ENCODE assay signal across 30 cellular contexts in genomic region chr12:87303396-87304012, GRCh38.
"Had no signal": no experiment of that assay in that cellular context is flagged by ENCODE, and none has a peak within 500 bp of the region (broad histone marks: within the 10 kb centered on the region; RNA-seq: fewer than 3 reads in every experiment).

No MANE protein-coding gene starts in this region.

- H3K4me3 ChIP-seq: esophagus squamous epithelium, gastroesophageal sphincter, heart right ventricle had no signal

- H3K27ac ChIP-seq: brain microvascular endothelial cell, esophagus squamous epithelium, gastroesophageal sphincter, heart right ventricle, WERI-Rb-1 had no signal

- H3K4me1 ChIP-seq: gastroesophageal sphincter, heart right ventricle had no signal

- H3K27ac Mint-ChIP-seq: activated CD8-positive, alpha-beta T cell treated with anti-CD3 and anti-CD28 coated beads for 36 hours; activated naive CD8-positive, alpha-beta T cell; activated T-helper 17 cell treated with anti-CD3 and anti-CD28 coated beads, Interleukin-2, amount 50 U/mL, for 72 hours; effector memory CD8-positive, alpha-beta T cell; T-helper 1 cell treated with Interleukin-12 subunit alpha and Interleukin-12 subunit beta and Interleukin-4 antibody, amounts not matched to agents 30 μg/mL and 1 μg/mL, for 36 hours had no signal

- ATAC-seq: activated CD4-positive, CD25-positive, alpha-beta regulatory T cell treated with anti-CD3 and anti-CD28 coated beads, Interleukin-2, amount 50 U/mL, for 24 hours; activated CD8-positive, alpha-beta T cell treated with anti-CD3 and anti-CD28 coated beads for 36 hours; activated T-cell treated with anti-CD3 and anti-CD28 coated beads, Interleukin-2, amount 50 U/mL, for 4 hours; activated T-helper 17 cell treated with anti-CD3 and anti-CD28 coated beads, Interleukin-2, amount 50 U/mL, for 72 hours; effector memory CD8-positive, alpha-beta T cell; gastroesophageal sphincter; heart right ventricle had no signal

- H3K9me3 Mint-ChIP-seq: activated B cell treated with CpG ODN at 0.5 μM for 24 hours; T-helper 1 cell treated with Interleukin-12 subunit alpha and Interleukin-12 subunit beta and Interleukin-4 antibody, amounts not matched to agents 30 μg/mL and 1 μg/mL, for 36 hours had no signal

- H3K9me3 ChIP-seq: esophagus squamous epithelium, gastroesophageal sphincter, heart right ventricle had no signal

- H3K4me1 Mint-ChIP-seq: activated T-helper 17 cell treated with anti-CD3 and anti-CD28 coated beads, Interleukin-2, amount 50 U/mL, for 72 hours; central memory CD8-positive, alpha-beta T cell had no signal

- DNase-seq: activated B cell treated with CpG ODN at 0.5 μM for 24 hours; activated CD4-positive, alpha-beta T cell treated with anti-CD3 and anti-CD28 coated beads for 48 hours; activated CD4-positive, alpha-beta T cell treated with anti-CD3 and anti-CD28 coated beads, Interleukin-2, amount 50 U/mL, for 1 hour; activated CD4-positive, alpha-beta T cell treated with anti-CD3 and anti-CD28 coated beads, Interleukin-2, amount 50 U/mL, for 48 hours; activated CD8-positive, alpha-beta memory T cell treated with anti-CD3 and anti-CD28 coated beads for 24 hours; activated CD8-positive, alpha-beta T cell treated with anti-CD3 and anti-CD28 coated beads for 36 hours; activated effector memory CD4-positive, alpha-beta T cell treated with Interleukin-2 at 50 U/mL for 16 hours; activated gamma-delta T cell treated with Interleukin-2 at 50 U/mL for 16 hours; activated naive CD4-positive, alpha-beta T cell treated with anti-CD3 and anti-CD28 coated beads, Interleukin-2, amount 50 U/mL, for 16 hours; activated naive CD4-positive, alpha-beta T cell treated with Interleukin-2 at 50 U/mL for 16 hours; activated T-cell treated with anti-CD3 and anti-CD28 coated beads, Interleukin-2, amount 50 U/mL, for 4 hours; amniotic stem cell; anterior cingulate cortex; brain microvascular endothelial cell; cortex of kidney; dermis blood vessel endothelial cell; effector CD4-positive, alpha-beta T cell; effector memory CD8-positive, alpha-beta T cell; erythroblast; esophagus squamous epithelium; foreskin melanocyte; heart right ventricle; T-helper 9 cell had no signal

- H3K4me3 Mint-ChIP-seq: activated B cell treated with CpG ODN at 0.5 μM for 24 hours; activated CD8-positive, alpha-beta T cell treated with anti-CD3 and anti-CD28 coated beads for 36 hours; activated naive CD8-positive, alpha-beta T cell; activated T-cell treated with anti-CD3 and anti-CD28 coated beads, Interleukin-2, amount 50 U/mL, for 4 hours; activated T-helper 17 cell treated with anti-CD3 and anti-CD28 coated beads, Interleukin-2, amount 50 U/mL, for 72 hours; central memory CD8-positive, alpha-beta T cell; effector memory CD8-positive, alpha-beta T cell; T-helper 1 cell treated with Interleukin-12 subunit alpha and Interleukin-12 subunit beta and Interleukin-4 antibody, amounts not matched to agents 30 μg/mL and 1 μg/mL, for 36 hours had no signal

- H3K36me3 Mint-ChIP-seq: activated naive CD8-positive, alpha-beta T cell had no signal

- H3K27me3 Mint-ChIP-seq: activated B cell treated with CpG ODN at 0.5 μM for 24 hours; activated CD8-positive, alpha-beta T cell treated with anti-CD3 and anti-CD28 coated beads for 36 hours; activated naive CD8-positive, alpha-beta T cell; activated T-helper 17 cell treated with anti-CD3 and anti-CD28 coated beads, Interleukin-2, amount 50 U/mL, for 72 hours; central memory CD8-positive, alpha-beta T cell; effector memory CD8-positive, alpha-beta T cell had no signal

- H3K36me3 ChIP-seq: brain microvascular endothelial cell, esophagus squamous epithelium, gastroesophageal sphincter, heart right ventricle, WERI-Rb-1 had no signal

- H3K27me3 ChIP-seq: brain microvascular endothelial cell, esophagus squamous epithelium, heart right ventricle had no signal
